Comparison of ENCODE assay signal across 1 cellular context in the genomic region with DNA sequence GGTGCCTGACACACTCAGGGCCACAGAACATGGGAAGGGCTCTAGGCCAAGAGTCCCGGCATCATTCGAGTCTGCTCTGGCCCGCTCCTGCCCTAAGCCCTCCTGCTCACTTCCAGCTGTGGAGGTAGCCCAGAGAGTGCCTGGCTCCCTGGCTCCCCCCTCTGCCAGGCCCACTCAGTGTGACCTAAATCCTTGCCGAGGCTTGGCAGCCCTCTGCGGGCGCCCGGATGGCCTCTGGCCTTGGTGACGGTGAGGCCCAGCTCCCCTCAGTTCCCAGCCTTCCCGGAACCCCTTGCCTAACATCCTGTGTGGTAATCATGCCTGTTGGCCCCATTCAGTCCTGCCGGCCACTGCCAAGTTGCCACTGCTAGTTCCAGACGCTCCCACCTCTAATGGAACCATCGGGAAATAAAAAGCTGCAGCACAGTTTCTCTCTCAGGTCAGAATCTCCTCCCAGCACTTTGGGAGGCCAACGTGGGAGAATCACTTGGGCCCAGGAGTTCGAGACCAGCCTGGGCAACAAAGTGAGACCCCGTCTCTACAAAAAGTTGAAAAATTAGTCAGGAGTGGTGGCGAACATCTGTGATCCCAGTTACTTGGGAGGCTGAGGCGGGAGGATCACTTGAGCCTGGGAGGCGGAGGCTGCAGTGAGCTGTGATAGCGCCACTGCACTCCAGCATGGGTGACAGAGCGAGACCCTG.
TF ChIP-seq lines count a peak whose summit lies in the region.

No MANE protein-coding gene starts in this region.

TF ChIP-seq in HepG2, 621 proteins besides CTCF, POLR2A, EP300 and RAD21 (continued from another document):
- TF ChIP-seq RERE (CRISPR knock-in tag; IDR thresholded peaks at IDR 0.05; ENCODE audit: low read depth) (peak; percentile 58; the same call in 1 of the 2 replicates), RBFOX2 (IDR thresholded peaks at IDR 0.05; ENCODE audit: low read depth, low read length) (no peak), ZBTB3 (CRISPR knock-in tag; IDR thresholded peaks at IDR 0.05; ENCODE audit: borderline replicate concordance, low read depth) (peak; percentile 25; the same call in 1 of the 2 replicates), ZKSCAN8 (CRISPR knock-in tag; IDR thresholded peaks at IDR 0.05; ENCODE audit: borderline replicate concordance) (peak; percentile 40; the same call in 1 of the 2 replicates), CREB1 (IDR thresholded peaks at IDR 0.05) (no peak), CREB1 (CRISPR knock-in tag; IDR thresholded peaks at IDR 0.05) (peak; percentile 77; the same call in 1 of the 2 replicates), GATAD2A (CRISPR knock-in tag; IDR thresholded peaks at IDR 0.05) (peak; percentile 96), NFYC (CRISPR knock-in tag; IDR thresholded peaks at IDR 0.05) (peak; percentile 47; the same call in 1 of the 2 replicates), ZNF343 (CRISPR knock-in tag; IDR thresholded peaks at IDR 0.05) (peak; percentile 21; the same call in 1 of the 2 replicates), MED8 (CRISPR knock-in tag; IDR thresholded peaks at IDR 0.05; ENCODE audit: insufficient replicate concordance) (peak; percentile 79), ZNF670 (CRISPR knock-in tag; IDR thresholded peaks at IDR 0.05; ENCODE audit: borderline replicate concordance) (no peak; the same call in 1 of the 2 replicates), ZNF615 (CRISPR knock-in tag; IDR thresholded peaks at IDR 0.05; ENCODE audit: borderline replicate concordance) (no peak), KLF6 (CRISPR knock-in tag; IDR thresholded peaks at IDR 0.05) (peak; percentile 94), SNRNP70 (IDR thresholded peaks at IDR 0.05; ENCODE audit: low read depth, low read length) (no peak), TBX2 (CRISPR knock-in tag; IDR thresholded peaks at IDR 0.05; ENCODE audit: borderline replicate concordance) (peak; percentile 90), ZNF530 (CRISPR knock-in tag; IDR thresholded peaks at IDR 0.05; ENCODE audit: low read depth) (no peak), HNRNPK (IDR thresholded peaks at IDR 0.05; ENCODE audit: low read depth, low read length, poor library complexity, severe bottlenecking) (no peak), ZNF747 (CRISPR knock-in tag; IDR thresholded peaks at IDR 0.05; ENCODE audit: borderline replicate concordance) (0 out of 2 replicates have a peak, but pooled peaks have one; percentile 26), MLLT10 (CRISPR knock-in tag; IDR thresholded peaks at IDR 0.05) (no peak), ZNF660 (CRISPR knock-in tag; IDR thresholded peaks at IDR 0.05; ENCODE audit: borderline replicate concordance, low read depth) (no peak), SNAI1 (CRISPR knock-in tag; IDR thresholded peaks at IDR 0.05; ENCODE audit: borderline replicate concordance) (no peak), CENPX (CRISPR knock-in tag; IDR thresholded peaks at IDR 0.05) (no peak)
- TF ChIP-seq, protein P1, sequence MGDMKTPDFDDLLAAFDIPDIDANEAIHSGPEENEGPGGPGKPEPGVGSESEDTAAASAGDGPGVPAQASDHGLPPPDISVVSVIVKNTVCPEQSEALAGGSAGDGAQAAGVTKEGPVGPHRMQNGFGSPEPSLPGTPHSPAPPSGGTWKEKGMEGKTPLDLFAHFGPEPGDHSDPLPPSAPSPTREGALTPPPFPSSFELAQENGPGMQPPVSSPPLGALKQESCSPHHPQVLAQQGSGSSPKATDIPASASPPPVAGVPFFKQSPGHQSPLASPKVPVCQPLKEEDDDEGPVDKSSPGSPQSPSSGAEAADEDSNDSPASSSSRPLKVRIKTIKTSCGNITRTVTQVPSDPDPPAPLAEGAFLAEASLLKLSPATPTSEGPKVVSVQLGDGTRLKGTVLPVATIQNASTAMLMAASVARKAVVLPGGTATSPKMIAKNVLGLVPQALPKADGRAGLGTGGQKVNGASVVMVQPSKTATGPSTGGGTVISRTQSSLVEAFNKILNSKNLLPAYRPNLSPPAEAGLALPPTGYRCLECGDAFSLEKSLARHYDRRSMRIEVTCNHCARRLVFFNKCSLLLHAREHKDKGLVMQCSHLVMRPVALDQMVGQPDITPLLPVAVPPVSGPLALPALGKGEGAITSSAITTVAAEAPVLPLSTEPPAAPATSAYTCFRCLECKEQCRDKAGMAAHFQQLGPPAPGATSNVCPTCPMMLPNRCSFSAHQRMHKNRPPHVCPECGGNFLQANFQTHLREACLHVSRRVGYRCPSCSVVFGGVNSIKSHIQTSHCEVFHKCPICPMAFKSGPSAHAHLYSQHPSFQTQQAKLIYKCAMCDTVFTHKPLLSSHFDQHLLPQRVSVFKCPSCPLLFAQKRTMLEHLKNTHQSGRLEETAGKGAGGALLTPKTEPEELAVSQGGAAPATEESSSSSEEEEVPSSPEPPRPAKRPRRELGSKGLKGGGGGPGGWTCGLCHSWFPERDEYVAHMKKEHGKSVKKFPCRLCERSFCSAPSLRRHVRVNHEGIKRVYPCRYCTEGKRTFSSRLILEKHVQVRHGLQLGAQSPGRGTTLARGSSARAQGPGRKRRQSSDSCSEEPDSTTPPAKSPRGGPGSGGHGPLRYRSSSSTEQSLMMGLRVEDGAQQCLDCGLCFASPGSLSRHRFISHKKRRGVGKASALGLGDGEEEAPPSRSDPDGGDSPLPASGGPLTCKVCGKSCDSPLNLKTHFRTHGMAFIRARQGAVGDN (CRISPR knock-in tag; IDR thresholded peaks at IDR 0.05), result peak; percentile 96
TF ChIP-seq in HepG2: peak in this region for 287.
